Comparison of ENCODE assay signal across 12 cellular contexts in genomic region chr22:35380013-35380412, GRCh38. TPM values are rescaled to one million over a fixed set of nuclear protein-coding genes. Genes with fewer than 3 reads are reported as not detected.
DNase-seq lines count a peak whose midpoint lies in the region; ATAC-seq and TF ChIP-seq lines count a peak whose summit lies in the region.
"Had no signal": no experiment of that assay in that cellular context is flagged by ENCODE, and none has a peak within 500 bp of the region (broad histone marks: within the 10 kb centered on the region; RNA-seq: fewer than 3 reads in every experiment).

No MANE protein-coding gene starts in this region.

- no peaks in the 10 kb centered on the region for H3K79me2 ChIP-seq in KMS-11 (ENCODE audit: insufficient read depth, low read depth)

- DNase-seq in mesothelial cell of epicardium (ENCODE audit: low spot score in 2 of 2, unreplicated experiment in 2 of 2) = no peak
- DNase-seq in aorta = no peak
- DNase-seq in NCI-H1694 (lab: John Stamatoyannopoulos, UW) = no peak
- DNase-seq in lower lobe of right lung = no peak
- DNase-seq: activated CD4-positive, alpha-beta T cell treated with anti-CD3 and anti-CD28 coated beads for 4 hours; activated naive CD8-positive, alpha-beta T cell treated with anti-CD3 and anti-CD28 coated beads, Interleukin-2, amount 50 U/mL, for 24 hours; foreskin keratinocyte; NCI-H1930 had no signal

- no peaks in the 10 kb centered on the region for H4K20me1 ChIP-seq in KMS-11 (ENCODE audit: insufficient read depth)

- peak overlapping the region; percentile 77; the same call in 1 of the 2 replicates for H3K4me2 ChIP-seq in KMS-11

- no peak overlapping the region for H2AFZ ChIP-seq in KMS-11 (ENCODE audit: low read depth)

- peaks cover 43% of the 10 kb centered on the region for H3K4me1 Mint-ChIP-seq in mesothelial cell of epicardium

- no peaks in the 10 kb centered on the region for H3K27me3 Mint-ChIP-seq in mesothelial cell of epicardium (ENCODE audit: low read depth)

- H3K9me3 Mint-ChIP-seq in mesothelial cell of epicardium = no peaks in the 10 kb centered on the region
- H3K9me3 Mint-ChIP-seq: activated naive CD8-positive, alpha-beta T cell treated with anti-CD3 and anti-CD28 coated beads, Interleukin-2, amount 50 U/mL, for 24 hours had no signal

- no peak overlapping the region for H3K4me3 ChIP-seq in KMS-11 (IDR thresholded peaks at IDR 0.05; ENCODE audit: insufficient read depth, low read depth, low read length)
- H3K4me3 ChIP-seq in subcutaneous abdominal adipose tissue (ENCODE audit: low read depth in 1 of 5, low read length in 5 of 5) = peak overlapping the region in 1 of 5 donors; percentile 48
- H3K4me3 ChIP-seq in aorta (ENCODE audit: low read length in 2 of 2) = no peak overlapping the region
- H3K4me3 ChIP-seq in lower lobe of right lung = no peak overlapping the region

- H3K27ac Mint-ChIP-seq in mesothelial cell of epicardium = no peak overlapping the region
- H3K27ac Mint-ChIP-seq: activated naive CD8-positive, alpha-beta T cell treated with anti-CD3 and anti-CD28 coated beads, Interleukin-2, amount 50 U/mL, for 24 hours had no signal

- no peak overlapping the region for H3K9ac ChIP-seq in KMS-11
- H3K9ac ChIP-seq in subcutaneous abdominal adipose tissue (ENCODE audit: low read length in 5 of 5) = peak overlapping the region in 4 of 5 donors; percentile 1 to 97 (median 78)

- intact Hi-C loops in aorta (cut with DNase I) (no loop called here), lower lobe of right lung (cut with DNase I) (no loop called here)

- H3K4me3 Mint-ChIP-seq in mesothelial cell of epicardium = peak overlapping the region; percentile 58
- H3K4me3 Mint-ChIP-seq: activated naive CD8-positive, alpha-beta T cell treated with anti-CD3 and anti-CD28 coated beads, Interleukin-2, amount 50 U/mL, for 24 hours had no signal

- no peaks in the 10 kb centered on the region for H3K36me3 ChIP-seq in KMS-11 (ENCODE audit: insufficient read depth)
- peaks cover 4 to 21% (median 18%) of the 10 kb centered on the region in 5 donors for H3K36me3 ChIP-seq in subcutaneous abdominal adipose tissue (ENCODE audit: control insufficient read depth in 5 of 5, insufficient read depth in 5 of 5, low read length in 5 of 5)
- no peaks in the 10 kb centered on the region for H3K36me3 ChIP-seq in aorta (ENCODE audit: control insufficient read depth in 1 of 2, insufficient read depth in 2 of 2, low read length in 1 of 2)
- peaks cover 4% of the 10 kb centered on the region for H3K36me3 ChIP-seq in lower lobe of right lung

- ATAC-seq in aorta (ENCODE audit: low FRiP score) = no peak
- no peak for ATAC-seq in lower lobe of right lung
- ATAC-seq in HG02884 (IDR thresholded peaks at IDR 0.05; ENCODE audit: unreplicated experiment) = no peak

- no peaks in the 10 kb centered on the region for H3K36me3 Mint-ChIP-seq in mesothelial cell of epicardium

- H3K27me3 ChIP-seq in KMS-11 (ENCODE audit: insufficient read depth, low read depth) (no peaks in the 10 kb centered on the region), subcutaneous abdominal adipose tissue (ENCODE audit: control insufficient read depth in 5 of 5, insufficient read depth in 4 of 5, low read length in 5 of 5) (peaks cover 0 to 3% (median 0%) of the 10 kb centered on the region in 5 donors), aorta (ENCODE audit: control insufficient read depth in 1 of 2, insufficient read depth in 2 of 2, low read length in 1 of 2) (no peaks in the 10 kb centered on the region), lower lobe of right lung (ENCODE audit: low read depth) (no peaks in the 10 kb centered on the region)
- H3K27me3 ChIP-seq: foreskin keratinocyte had no signal

- peaks cover 51% of the 10 kb centered on the region for H3K4me1 ChIP-seq in KMS-11 (ENCODE audit: low read depth, poor library complexity, severe bottlenecking)
- H3K4me1 ChIP-seq in subcutaneous abdominal adipose tissue (ENCODE audit: control insufficient read depth in 5 of 5, insufficient read depth in 5 of 5, low read length in 5 of 5) = peaks cover 14 to 94% (median 88%) of the 10 kb centered on the region in 5 donors
- H3K4me1 ChIP-seq in aorta (ENCODE audit: control insufficient read depth in 1 of 2, insufficient read depth in 2 of 2, low read length in 2 of 2) = no peaks in the 10 kb centered on the region
- peaks cover 71% of the 10 kb centered on the region for H3K4me1 ChIP-seq in lower lobe of right lung

- H3K27ac ChIP-seq in KMS-11 (no peak overlapping the region), cingulate gyrus (ENCODE audit: low read depth, low read length) (peak overlapping the region; percentile 47), subcutaneous abdominal adipose tissue (ENCODE audit: low read depth, low read length) (peak overlapping the region; percentile 99), aorta (ENCODE audit: low read depth in 1 of 2, low read length in 2 of 2) (no peak overlapping the region), lower lobe of right lung (no peak overlapping the region)
- H3K27ac ChIP-seq: foreskin keratinocyte had no signal

- peaks cover 0 to 2% (median 0%) of the 10 kb centered on the region in 5 donors for H3K9me3 ChIP-seq in subcutaneous abdominal adipose tissue (ENCODE audit: control insufficient read depth in 5 of 5, low read length in 5 of 5)
- no peaks in the 10 kb centered on the region for H3K9me3 ChIP-seq in aorta (ENCODE audit: control insufficient read depth, low read length)
- no peaks in the 10 kb centered on the region for H3K9me3 ChIP-seq in lower lobe of right lung

- 86% methylated on average over 6 of the region's 6 CpGs for WGBS in aorta, 2 donors

- no peak for TF ChIP-seq CTCF in KMS-11 (conservative IDR thresholded peaks at IDR 0.05; ENCODE audit: low read depth, low read length)
- TF ChIP-seq CTCF in mesothelial cell of epicardium (IDR thresholded peaks at IDR 0.05; ENCODE audit: unreplicated experiment) = no peak
- TF ChIP-seq CTCF in lower lobe of right lung (IDR thresholded peaks at IDR 0.05) = no peak

RNA-seq across cellular contexts. Expression of gene HMOX1, which starts 0.9 kb away (rescaled TPM):
- total RNA-seq in mesothelial cell of epicardium (1.6 to 2.8 TPM (median 1.6 TPM) in 3 replicates), aorta (10 to 100 TPM; 29.1 to 53.6 TPM), lower lobe of right lung (68.3 TPM)
- 10 to 100 TPM in 1 of 2 donors, 1 to 10 TPM in 1; 9.6 to 34.6 TPM for polyA plus RNA-seq in aorta

RNA-seq across cellular contexts. Expression of gene MCM5, which starts 19.9 kb away (rescaled TPM):
- total RNA-seq in mesothelial cell of epicardium (50.5 to 59.7 TPM (median 52.1 TPM) in 3 replicates), aorta (10 to 100 TPM; 18.1 to 21.7 TPM), lower lobe of right lung (25.7 TPM)
- polyA plus RNA-seq in aorta = 10 to 100 TPM in 1 of 2 donors, 1 to 10 TPM in 1; 4.0 to 24.8 TPM

Comparison
In these comparisons a context has a peak if more than half of its experiments do, and no peak if none do; other contexts are left out.
1. H3K27ac ChIP-seq: peak in cingulate gyrus (single experiment) and subcutaneous abdominal adipose tissue (single experiment); none in KMS-11 (single experiment), aorta (0 of 2) and lower lobe of right lung (single experiment).